ENCODE assay signal across 21 cellular contexts in the genomic region with DNA sequence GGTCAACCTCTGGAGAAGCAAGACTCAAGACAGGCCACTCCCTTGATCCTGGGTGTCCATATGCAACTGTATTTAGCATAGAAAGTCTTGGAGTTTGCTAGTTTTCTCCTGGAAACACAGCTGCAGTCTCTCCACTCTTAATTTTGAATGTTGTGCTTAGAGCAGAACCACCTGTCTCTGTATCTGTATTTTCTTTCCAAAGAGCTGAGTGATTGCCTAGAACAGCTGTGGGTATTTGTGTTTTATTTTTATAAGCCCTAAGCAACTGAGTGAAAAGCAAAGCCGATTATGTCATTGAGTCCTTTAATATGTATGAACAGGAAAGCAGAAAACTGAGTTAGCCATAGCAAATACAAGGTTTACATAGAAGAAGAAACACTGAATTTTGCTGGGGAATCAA.
"Had no signal": no experiment of that assay in that cellular context is flagged by ENCODE, and none has a peak within 500 bp of the region (broad histone marks: within the 10 kb centered on the region; RNA-seq: fewer than 3 reads in every experiment).

No MANE protein-coding gene starts in this region.

- H3K4me3 Mint-ChIP-seq: activated CD4-positive, alpha-beta T cell treated with anti-CD3 and anti-CD28 coated beads for 36 hours; natural killer cell treated with Interleukin-12 subunit alpha and Interleukin-12 subunit beta and Interleukin-15 and Interleukin-18, amount 100 ng/mL, for 72 hours; stimulated activated naive CD8-positive, alpha-beta T cell treated with anti-CD3 and anti-CD28 coated beads, Interleukin-15, Interleukin-2, amounts not matched to agents 100 ng/mL and 50 ng/mL, for 24 hours; WTC11 had no signal

- H3K4me1 Mint-ChIP-seq: activated CD4-positive, alpha-beta T cell treated with anti-CD3 and anti-CD28 coated beads for 36 hours; WTC11 had no signal

- H3K4me1 ChIP-seq: adrenal gland, breast epithelium, transverse colon, uterus had no signal

- H3K27ac Mint-ChIP-seq: activated CD4-positive, alpha-beta T cell treated with anti-CD3 and anti-CD28 coated beads for 36 hours; activated naive CD4-positive, alpha-beta T cell treated with anti-CD3 and anti-CD28 coated beads, Interleukin-2, amount 50 U/mL, for 72 hours; natural killer cell treated with Interleukin-12 subunit alpha and Interleukin-12 subunit beta and Interleukin-15 and Interleukin-18, amount 100 ng/mL, for 72 hours; stimulated activated naive CD8-positive, alpha-beta T cell treated with anti-CD3 and anti-CD28 coated beads, Interleukin-15, Interleukin-2, amounts not matched to agents 100 ng/mL and 50 ng/mL, for 24 hours; WTC11 had no signal

- H3K27ac ChIP-seq: adrenal gland, breast epithelium, coronary artery, transverse colon, uterus had no signal

- DNase-seq: activated CD4-positive, alpha-beta T cell treated with anti-CD3 and anti-CD28 coated beads for 36 hours; activated CD4-positive, alpha-beta T cell treated with anti-CD3 and anti-CD28 coated beads, Interleukin-2, amount 50 U/mL, for 48 hours; activated gamma-delta T cell treated with Interleukin-2 at 50 U/mL for 16 hours; adrenal gland; foreskin melanocyte; head of caudate nucleus; kidney glomerular epithelial cell; mesendoderm; nucleus accumbens; retina; small intestine; stimulated activated CD4-positive, alpha-beta T cell treated with anti-CD3 and anti-CD28 coated beads, Interleukin-15, amount 100 ng/mL, for 24 hours; stimulated activated CD4-positive, alpha-beta T cell treated with anti-CD3 and anti-CD28 coated beads, Interleukin-2, amount 100 ng/mL, for 48 hours; transverse colon; uterus had no signal

- H3K27me3 ChIP-seq: adrenal gland, breast epithelium, transverse colon, uterus had no signal

- H3K27me3 Mint-ChIP-seq: natural killer cell treated with Interleukin-12 subunit alpha and Interleukin-12 subunit beta and Interleukin-15 and Interleukin-18, amount 100 ng/mL, for 72 hours had no signal

- H3K36me3 ChIP-seq: adrenal gland, breast epithelium, transverse colon, uterus had no signal

- ATAC-seq: activated CD4-positive, alpha-beta T cell treated with anti-CD3 and anti-CD28 coated beads for 36 hours; activated naive CD4-positive, alpha-beta T cell treated with anti-CD3 and anti-CD28 coated beads, Interleukin-2, amount 50 U/mL, for 72 hours; natural killer cell treated with Interleukin-12 subunit alpha and Interleukin-12 subunit beta and Interleukin-15 and Interleukin-18, amount 100 ng/mL, for 72 hours; WTC11 had no signal

- H3K9me3 ChIP-seq: adrenal gland had no signal

- H3K4me3 ChIP-seq: adrenal gland, breast epithelium, coronary artery, transverse colon, uterus had no signal
